In genomic region chr19:48713864-48714755, GRCh38 we compare ENCODE assay signal across 1 cellular context.
A peak's percentile ranks its signal among the peaks of the same experiment; 100 is the strongest.
TF ChIP-seq lines count a peak whose summit lies in the region.

No MANE protein-coding gene starts in this region.

TF ChIP-seq in K562, 482 proteins besides CTCF, POLR2A, EP300 and RAD21 (continues in another document):
- TF ChIP-seq TBP (optimal IDR thresholded peaks at IDR 0.05; ENCODE audit: low read depth, low read length): peak; percentile 46
- TF ChIP-seq ZNF134 (CRISPR knock-in tag; conservative IDR thresholded peaks at IDR 0.05): no peak
- no peak for TF ChIP-seq TAF15 (IDR thresholded peaks at IDR 0.05; ENCODE audit: low read depth, low read length)
- TF ChIP-seq ASH1L (IDR thresholded peaks at IDR 0.05; ENCODE audit: borderline replicate concordance, low read depth, partially characterized antibody): peak; percentile 76
- TF ChIP-seq TARDBP (IDR thresholded peaks at IDR 0.05): no peak
- TF ChIP-seq SAFB (IDR thresholded peaks at IDR 0.05; ENCODE audit: borderline replicate concordance, low read depth, low read length): peak; percentile 69; the same call in 1 of the 2 replicates
- TF ChIP-seq HMBOX1 (IDR thresholded peaks at IDR 0.05): no peak
- TF ChIP-seq ZNF696 (CRISPR knock-in tag; conservative IDR thresholded peaks at IDR 0.05): no peak
- no peak for TF ChIP-seq KAT2B (IDR thresholded peaks at IDR 0.05; ENCODE audit: low read depth, low read length)
- TF ChIP-seq ZNF395 (CRISPR knock-in tag; IDR thresholded peaks at IDR 0.05): no peak
- no peak for TF ChIP-seq TSHZ1 (CRISPR knock-in tag; IDR thresholded peaks at IDR 0.05)
- no peak for TF ChIP-seq MTA2 (IDR thresholded peaks at IDR 0.05; ENCODE audit: low read depth)
- TF ChIP-seq CAMTA2 (CRISPR knock-in tag; conservative IDR thresholded peaks at IDR 0.05): no peak
- TF ChIP-seq, protein P1, sequence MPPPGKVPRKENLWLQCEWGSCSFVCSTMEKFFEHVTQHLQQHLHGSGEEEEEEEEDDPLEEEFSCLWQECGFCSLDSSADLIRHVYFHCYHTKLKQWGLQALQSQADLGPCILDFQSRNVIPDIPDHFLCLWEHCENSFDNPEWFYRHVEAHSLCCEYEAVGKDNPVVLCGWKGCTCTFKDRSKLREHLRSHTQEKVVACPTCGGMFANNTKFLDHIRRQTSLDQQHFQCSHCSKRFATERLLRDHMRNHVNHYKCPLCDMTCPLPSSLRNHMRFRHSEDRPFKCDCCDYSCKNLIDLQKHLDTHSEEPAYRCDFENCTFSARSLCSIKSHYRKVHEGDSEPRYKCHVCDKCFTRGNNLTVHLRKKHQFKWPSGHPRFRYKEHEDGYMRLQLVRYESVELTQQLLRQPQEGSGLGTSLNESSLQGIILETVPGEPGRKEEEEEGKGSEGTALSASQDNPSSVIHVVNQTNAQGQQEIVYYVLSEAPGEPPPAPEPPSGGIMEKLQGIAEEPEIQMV (tag; conservative IDR thresholded peaks at IDR 0.05; ENCODE audit: low read depth): no peak
- no peak for TF ChIP-seq SMARCA5 (IDR thresholded peaks at IDR 0.05)
- TF ChIP-seq, protein P2, sequence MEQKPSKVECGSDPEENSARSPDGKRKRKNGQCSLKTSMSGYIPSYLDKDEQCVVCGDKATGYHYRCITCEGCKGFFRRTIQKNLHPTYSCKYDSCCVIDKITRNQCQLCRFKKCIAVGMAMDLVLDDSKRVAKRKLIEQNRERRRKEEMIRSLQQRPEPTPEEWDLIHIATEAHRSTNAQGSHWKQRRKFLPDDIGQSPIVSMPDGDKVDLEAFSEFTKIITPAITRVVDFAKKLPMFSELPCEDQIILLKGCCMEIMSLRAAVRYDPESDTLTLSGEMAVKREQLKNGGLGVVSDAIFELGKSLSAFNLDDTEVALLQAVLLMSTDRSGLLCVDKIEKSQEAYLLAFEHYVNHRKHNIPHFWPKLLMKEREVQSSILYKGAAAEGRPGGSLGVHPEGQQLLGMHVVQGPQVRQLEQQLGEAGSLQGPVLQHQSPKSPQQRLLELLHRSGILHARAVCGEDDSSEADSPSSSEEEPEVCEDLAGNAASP (IDR thresholded peaks at IDR 0.05): no peak
- TF ChIP-seq ZNF274 (IDR thresholded peaks at IDR 0.05; ENCODE audit: borderline replicate concordance, low read depth, low read length): no peak
- TF ChIP-seq HMG20A (CRISPR knock-in tag; conservative IDR thresholded peaks at IDR 0.05): no peak
- TF ChIP-seq MEF2A (IDR thresholded peaks at IDR 0.05; ENCODE audit: control insufficient read depth, low read depth, low read length): no peak
- TF ChIP-seq POU5F1 (IDR thresholded peaks at IDR 0.05; ENCODE audit: borderline replicate concordance, low read depth, low read length, partially characterized antibody): peak; percentile 57
- no peak for TF ChIP-seq NFIX (CRISPR knock-in tag; IDR thresholded peaks at IDR 0.05; ENCODE audit: low read depth)
- no peak for TF ChIP-seq RNF219 (CRISPR knock-in tag; IDR thresholded peaks at IDR 0.05)
- TF ChIP-seq RBM34 (IDR thresholded peaks at IDR 0.05; ENCODE audit: borderline replicate concordance, insufficient read depth, low read length): no peak
- no peak for TF ChIP-seq KAT7 (CRISPR knock-in tag; IDR thresholded peaks at IDR 0.05; ENCODE audit: borderline replicate concordance)
- peak; percentile 7 for TF ChIP-seq ZFP36 (IDR thresholded peaks at IDR 0.05; ENCODE audit: low read depth, low read length, partially characterized antibody)
- peak; percentile 98 to 99 for TF ChIP-seq NRF1 (conservative IDR thresholded peaks at IDR 0.05 in 1 of 2, IDR thresholded peaks at IDR 0.05 in 1 of 2)
- no peak for TF ChIP-seq E2F5 (CRISPR knock-in tag; IDR thresholded peaks at IDR 0.05)
- no peak for TF ChIP-seq ZNF436 (CRISPR knock-in tag; IDR thresholded peaks at IDR 0.05)
- peak; percentile 66 for TF ChIP-seq RBBP5 (IDR thresholded peaks at IDR 0.05; ENCODE audit: borderline replicate concordance, insufficient read depth, low read length, poor library complexity, severe bottlenecking)
- no peak for TF ChIP-seq DPF2 (IDR thresholded peaks at IDR 0.05)
- TF ChIP-seq GTF2A2 (tag; IDR thresholded peaks at IDR 0.05): no peak
- 0 out of 2 replicates have a peak, but pooled peaks have one; percentile 37 for TF ChIP-seq ZNF212 (CRISPR knock-in tag; IDR thresholded peaks at IDR 0.05)
- peak; percentile 79 for TF ChIP-seq CXXC5 (CRISPR knock-in tag; IDR thresholded peaks at IDR 0.05)
- no peak for TF ChIP-seq BACH1 (tag; IDR thresholded peaks at IDR 0.05)
- TF ChIP-seq HDAC8 (tag; IDR thresholded peaks at IDR 0.05): no peak
- TF ChIP-seq ZNF639 (CRISPR knock-in tag; conservative IDR thresholded peaks at IDR 0.05 in 1 of 2, IDR thresholded peaks at IDR 0.05 in 1 of 2): peak in 1 of 2 experiments; percentile 73; a peak in 1 of 4 replicates
- no peak for TF ChIP-seq TEAD2 (tag; IDR thresholded peaks at IDR 0.05)
- no peak for TF ChIP-seq FOXM1 (IDR thresholded peaks at IDR 0.05; ENCODE audit: low read depth)
- no peak for TF ChIP-seq FOXM1 (CRISPR knock-in tag; IDR thresholded peaks at IDR 0.05; ENCODE audit: low read depth)
- no peak for TF ChIP-seq ARID1B (IDR thresholded peaks at IDR 0.05)
- TF ChIP-seq, protein P3, sequence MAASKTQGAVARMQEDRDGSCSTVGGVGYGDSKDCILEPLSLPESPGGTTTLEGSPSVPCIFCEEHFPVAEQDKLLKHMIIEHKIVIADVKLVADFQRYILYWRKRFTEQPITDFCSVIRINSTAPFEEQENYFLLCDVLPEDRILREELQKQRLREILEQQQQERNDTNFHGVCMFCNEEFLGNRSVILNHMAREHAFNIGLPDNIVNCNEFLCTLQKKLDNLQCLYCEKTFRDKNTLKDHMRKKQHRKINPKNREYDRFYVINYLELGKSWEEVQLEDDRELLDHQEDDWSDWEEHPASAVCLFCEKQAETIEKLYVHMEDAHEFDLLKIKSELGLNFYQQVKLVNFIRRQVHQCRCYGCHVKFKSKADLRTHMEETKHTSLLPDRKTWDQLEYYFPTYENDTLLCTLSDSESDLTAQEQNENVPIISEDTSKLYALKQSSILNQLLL (CRISPR knock-in tag; IDR thresholded peaks at IDR 0.05; ENCODE audit: borderline replicate concordance): no peak
- TF ChIP-seq EHMT2 (IDR thresholded peaks at IDR 0.05): no peak
- no peak for TF ChIP-seq ZNF699 (CRISPR knock-in tag; IDR thresholded peaks at IDR 0.05; ENCODE audit: insufficient replicate concordance)
- no peak for TF ChIP-seq TCFL5 (CRISPR knock-in tag; conservative IDR thresholded peaks at IDR 0.05)
- TF ChIP-seq CBFA2T3 (IDR thresholded peaks at IDR 0.05): no peak
- no peak for TF ChIP-seq USF2 (CRISPR knock-in tag; IDR thresholded peaks at IDR 0.05)
- TF ChIP-seq, protein P4, sequence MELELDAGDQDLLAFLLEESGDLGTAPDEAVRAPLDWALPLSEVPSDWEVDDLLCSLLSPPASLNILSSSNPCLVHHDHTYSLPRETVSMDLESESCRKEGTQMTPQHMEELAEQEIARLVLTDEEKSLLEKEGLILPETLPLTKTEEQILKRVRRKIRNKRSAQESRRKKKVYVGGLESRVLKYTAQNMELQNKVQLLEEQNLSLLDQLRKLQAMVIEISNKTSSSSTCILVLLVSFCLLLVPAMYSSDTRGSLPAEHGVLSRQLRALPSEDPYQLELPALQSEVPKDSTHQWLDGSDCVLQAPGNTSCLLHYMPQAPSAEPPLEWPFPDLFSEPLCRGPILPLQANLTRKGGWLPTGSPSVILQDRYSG (tag; conservative IDR thresholded peaks at IDR 0.05; ENCODE audit: low read depth): no peak
- TF ChIP-seq E2F6 (IDR thresholded peaks at IDR 0.05; ENCODE audit: borderline replicate concordance in 1 of 2, extremely low read depth in 1 of 2, insufficient read depth in 1 of 2, insufficient read length in 1 of 2, low read depth in 1 of 2, low read length in 1 of 2, poor library complexity in 1 of 2, severe bottlenecking in 1 of 2): peak; percentile 61 to 86
- TF ChIP-seq SIRT6 (IDR thresholded peaks at IDR 0.05; ENCODE audit: low read depth, low read length): no peak
- peak; percentile 78 for TF ChIP-seq ATF7 (IDR thresholded peaks at IDR 0.05)
- TF ChIP-seq ZNF253 (CRISPR knock-in tag; conservative IDR thresholded peaks at IDR 0.05): no peak
- peak; percentile 58 for TF ChIP-seq ZFX (CRISPR knock-in tag; IDR thresholded peaks at IDR 0.05)
